In the genomic region with DNA sequence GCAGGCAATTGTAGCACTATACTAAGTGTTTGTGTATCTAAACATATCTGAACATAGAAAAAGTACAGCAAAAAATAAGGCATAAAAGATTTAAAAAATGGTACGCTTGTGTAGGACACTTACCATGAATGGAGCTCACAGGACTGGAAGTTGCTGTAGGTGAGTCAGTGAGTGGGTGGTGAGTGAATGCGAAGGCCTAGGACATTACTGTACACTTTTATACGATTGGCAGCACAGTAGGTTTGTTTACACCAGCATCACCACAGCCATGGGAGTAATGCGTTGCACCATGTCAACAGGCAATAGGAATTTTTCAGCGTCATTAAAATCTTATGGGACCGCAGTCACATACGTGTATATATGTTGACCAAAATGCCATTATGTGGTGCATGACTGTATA, we compare ENCODE assay signal across 14 cellular contexts. TPM values are rescaled to one million over a fixed set of nuclear protein-coding genes. Genes with fewer than 3 reads are reported as not detected.
DNase-seq lines count a peak whose midpoint lies in the region; ATAC-seq lines count a peak whose summit lies in the region.
"Had no signal": no experiment of that assay in that cellular context is flagged by ENCODE, and none has a peak within 500 bp of the region (broad histone marks: within the 10 kb centered on the region; RNA-seq: fewer than 3 reads in every experiment).

No MANE protein-coding gene starts in this region.

- ATAC-seq in HG03159 (IDR thresholded peaks at IDR 0.05; ENCODE audit: unreplicated experiment) = peak; percentile 30

- peaks cover 2% of the 10 kb centered on the region for H3K9me3 ChIP-seq in trophoblast cell (ENCODE audit: insufficient read depth, low read depth, low read length)
- H3K9me3 ChIP-seq: Caco-2 had no signal

- no peak overlapping the region for H3K4ac ChIP-seq in trophoblast cell (ENCODE audit: low read depth, low read length)

- H2AFZ ChIP-seq in trophoblast cell (ENCODE audit: insufficient read depth, low read length, poor library complexity) = no peak overlapping the region
- H2AFZ ChIP-seq: GM23248 had no signal

- H3K27ac Mint-ChIP-seq in activated naive CD4-positive, alpha-beta T cell treated with anti-CD3 and anti-CD28 coated beads for 36 hours = no peak overlapping the region
- H3K27ac Mint-ChIP-seq: CD4-positive, alpha-beta memory T cell had no signal

- no peak overlapping the region for H4K8ac ChIP-seq in trophoblast cell (ENCODE audit: low read depth, low read length)

- peaks cover 3% of the 10 kb centered on the region for H3K27me3 Mint-ChIP-seq in activated naive CD4-positive, alpha-beta T cell treated with anti-CD3 and anti-CD28 coated beads for 36 hours (ENCODE audit: low read depth)

- no peak overlapping the region for H2AK5ac ChIP-seq in trophoblast cell (ENCODE audit: low read length)

- CTCF ChIA-PET in activated naive CD4-positive, alpha-beta T cell treated with anti-CD3 and anti-CD28 coated beads for 36 hours (lab: Charles Lee) = interaction anchor here (0.6 to 1.7 kb wide), 4 partner anchors 39 to 768 kb away, joined by 3 to 13 read pairs (median 4); no protein-coding TSS in a partner anchor

- H3K9ac ChIP-seq in trophoblast cell (ENCODE audit: low read length) = no peak overlapping the region
- H3K9ac ChIP-seq: GM23248 had no signal

- H4K91ac ChIP-seq in trophoblast cell (ENCODE audit: low read depth, low read length) = no peak overlapping the region

- H4K12ac ChIP-seq in trophoblast cell (ENCODE audit: low read depth, low read length) = no peak overlapping the region

- H2BK120ac ChIP-seq in trophoblast cell (ENCODE audit: insufficient read depth, low read length, poor library complexity) = no peak overlapping the region

- no peaks in the 10 kb centered on the region for H3K36me3 ChIP-seq in trophoblast cell (ENCODE audit: control insufficient read depth in 1 of 2, insufficient read depth in 2 of 2, low read length in 2 of 2)

- H3K27me3 ChIP-seq in trophoblast cell (ENCODE audit: insufficient read depth, low read length) = no peaks in the 10 kb centered on the region

- H3K4me1 Mint-ChIP-seq in activated naive CD4-positive, alpha-beta T cell treated with anti-CD3 and anti-CD28 coated beads for 36 hours (ENCODE audit: low read depth) = peaks cover 4% of the 10 kb centered on the region

- H3K79me1 ChIP-seq in trophoblast cell (ENCODE audit: low read length) = no peaks in the 10 kb centered on the region

- H3K4me2 ChIP-seq in trophoblast cell (ENCODE audit: low read length) = no peak overlapping the region

- no peak overlapping the region for H3K23ac ChIP-seq in trophoblast cell (ENCODE audit: low read length)

- DNase-seq in M059J (ENCODE audit: low read depth) (peak; percentile 5), SW480 (ENCODE audit: low spot score) (peak; percentile 12), trophoblast cell (peak; percentile 53 to 58), COLO829 (ENCODE audit: low spot score) (no peak), NCI-H1092 (lab: John Stamatoyannopoulos, UW) (no peak)
- DNase-seq in activated naive CD4-positive, alpha-beta T cell treated with anti-CD3 and anti-CD28 coated beads for 36 hours = no peak
- DNase-seq in NK-92 treated with Interleukin-12 subunit alpha and Interleukin-12 subunit beta, amount 100 ng/mL, for 24 hours (lab: John Stamatoyannopoulos, UW) = no peak

- peaks cover 1% of the 10 kb centered on the region for H3K9me3 Mint-ChIP-seq in activated naive CD4-positive, alpha-beta T cell treated with anti-CD3 and anti-CD28 coated beads for 36 hours

- no peak overlapping the region for H3K4me3 Mint-ChIP-seq in activated naive CD4-positive, alpha-beta T cell treated with anti-CD3 and anti-CD28 coated beads for 36 hours
- H3K4me3 Mint-ChIP-seq: CD4-positive, alpha-beta memory T cell had no signal

- no CpG with 5 or more reads among the region's 7 CpGs for WGBS in trophoblast cell (ENCODE audit: extremely low coverage, insufficient coverage, insufficient read length)

- no peak overlapping the region for H2BK12ac ChIP-seq in trophoblast cell (ENCODE audit: low read length)

- H3K18ac ChIP-seq in trophoblast cell (ENCODE audit: low read length) = no peak overlapping the region

- no peak overlapping the region for H3K14ac ChIP-seq in trophoblast cell (ENCODE audit: low read length)

- no peak overlapping the region for H3K27ac ChIP-seq in trophoblast cell (ENCODE audit: low read depth, low read length)
- H3K27ac ChIP-seq: GM23248 had no signal

- H3K36me3 Mint-ChIP-seq in activated naive CD4-positive, alpha-beta T cell treated with anti-CD3 and anti-CD28 coated beads for 36 hours (ENCODE audit: low read depth) = no peaks in the 10 kb centered on the region
- H3K36me3 Mint-ChIP-seq: CD4-positive, alpha-beta memory T cell had no signal

- intact Hi-C loops in activated naive CD4-positive, alpha-beta T cell treated with anti-CD3 and anti-CD28 coated beads for 36 hours (cut with micrococcal nuclease) = loop anchor here (1.0 kb wide), 1 partner anchor 768 kb away; no protein-coding TSS in a partner anchor

- no peaks in the 10 kb centered on the region for H3K79me2 ChIP-seq in trophoblast cell (ENCODE audit: control insufficient read depth, insufficient read depth, low read length, poor library complexity)

- H2BK5ac ChIP-seq in trophoblast cell (ENCODE audit: low read depth, low read length, poor library complexity) = no peak overlapping the region

- no peak overlapping the region for H3K4me3 ChIP-seq in trophoblast cell (ENCODE audit: low read depth, low read length)
- H3K4me3 ChIP-seq: GM12878, GM23248 had no signal

- H3K4me1 ChIP-seq in trophoblast cell (ENCODE audit: control insufficient read depth in 1 of 2, insufficient read depth in 2 of 2, low read length in 2 of 2) = no peaks in the 10 kb centered on the region
- H3K4me1 ChIP-seq: Caco-2 had no signal

RNA-seq across cellular contexts. Expression of a gene that starts 45.6 kb away (rescaled TPM):
- not detected in 2 replicates for total RNA-seq in M059J (2014; rRNA removed; shearing (Covaris generic))
- 0.06 and 0.18 TPM in 2 replicates for polyA plus RNA-seq in trophoblast cell (2013)
- not detected for total RNA-seq in activated naive CD4-positive, alpha-beta T cell treated with anti-CD3 and anti-CD28 coated beads for 36 hours
- total RNA-seq: A172; Caco-2; CD4-positive, alpha-beta memory T cell; GM23248 had no signal
- polyA plus RNA-seq: BJ; CD4-positive, alpha-beta memory T cell; GM23248 had no signal

Comparison
In these comparisons a context has a peak if more than half of its experiments do, and no peak if none do; other contexts are left out.
1. DNase-seq: peak in M059J (single experiment), SW480 (single experiment) and trophoblast cell (2 of 2); none in COLO829 (single experiment), NCI-H1092 (single experiment), activated naive CD4-positive, alpha-beta T cell treated with anti-CD3 and anti-CD28 coated beads for 36 hours (single experiment) and NK-92 treated with Interleukin-12 subunit alpha and Interleukin-12 subunit beta, amount 100 ng/mL, for 24 hours (single experiment).